ENCODE assay signal across 26 cellular contexts in the genomic region with DNA sequence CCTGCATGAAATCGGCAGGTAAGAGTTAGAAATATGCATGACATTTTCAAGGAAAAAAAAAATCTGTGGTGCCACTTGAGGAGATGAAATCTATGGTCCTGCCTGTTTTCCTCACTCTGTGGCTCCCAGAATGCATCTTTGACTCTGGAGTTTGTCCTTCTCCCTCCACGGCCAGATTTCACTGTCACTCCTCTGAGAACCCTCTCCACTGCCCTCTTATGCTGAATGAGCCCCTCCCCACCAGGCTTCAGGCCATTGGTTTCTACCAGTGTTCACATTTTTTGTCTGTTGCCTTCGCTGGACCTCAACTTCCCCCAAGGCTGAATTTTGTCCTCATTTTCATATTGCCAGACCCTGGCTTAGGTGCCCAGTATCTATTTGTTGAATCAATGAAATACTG.
"Had no signal": no experiment of that assay in that cellular context is flagged by ENCODE, and none has a peak within 500 bp of the region (broad histone marks: within the 10 kb centered on the region; RNA-seq: fewer than 3 reads in every experiment).

No MANE protein-coding gene starts in this region.

- H3K27ac Mint-ChIP-seq: mesothelial cell of epicardium; natural killer cell; stimulated activated naive B cell treated with anti-CD40 and anti-IgM and Interleukin-4, amounts not matched to agents 10 μg/mL and 1 μg/mL and 100 μg/mL, for 72 hours had no signal

- ATAC-seq: natural killer cell; pancreas; right cardiac atrium; sciatic nerve; stimulated activated naive B cell treated with anti-CD40 and anti-IgM and Interleukin-4, amounts not matched to agents 10 μg/mL and 1 μg/mL and 100 μg/mL, for 72 hours; stimulated activated naive CD8-positive, alpha-beta T cell treated with anti-CD3 and anti-CD28 coated beads, Interleukin-15, Interleukin-2, amounts not matched to agents 100 U/mL and 50 U/mL, for 24 hours; upper lobe of right lung had no signal

- H3K9me3 Mint-ChIP-seq: mesothelial cell of epicardium; naive B cell; natural killer cell; stimulated activated naive B cell treated with anti-CD40 and anti-IgM and Interleukin-4, amounts not matched to agents 10 μg/mL and 1 μg/mL and 100 μg/mL, for 72 hours had no signal

- H3K9me3 ChIP-seq: left ventricle myocardium inferior, pancreas, prostate gland, suprapubic skin, thoracic aorta, tibial artery, upper lobe of right lung had no signal

- FAIRE-seq: kidney, pancreas, urothelium cell line had no signal

- H3K27me3 ChIP-seq: pancreas, suprapubic skin, tibial artery, upper lobe of right lung had no signal

- H3K36me3 ChIP-seq: left ventricle myocardium inferior, pancreas, prostate gland, suprapubic skin, thoracic aorta, tibial artery, upper lobe of right lung had no signal

- H3K4me3 ChIP-seq: left ventricle myocardium inferior, lung, pancreas, prostate gland, skin epidermis, suprapubic skin, thoracic aorta, tibial artery, upper lobe of right lung had no signal

- H3K4me3 Mint-ChIP-seq: mesothelial cell of epicardium; naive B cell; natural killer cell; stimulated activated naive B cell treated with anti-CD40 and anti-IgM and Interleukin-4, amounts not matched to agents 10 μg/mL and 1 μg/mL and 100 μg/mL, for 72 hours had no signal

- H3K4me1 ChIP-seq: left ventricle myocardium inferior, pancreas, prostate gland, suprapubic skin, upper lobe of right lung had no signal

- DNase-seq: hippocampal formation; kidney; left ventricle myocardium inferior; mesendoderm; naive B cell; natural killer cell; nucleus accumbens; pancreas; retina; right cardiac atrium; stimulated activated CD4-positive, alpha-beta T cell treated with anti-CD3 and anti-CD28 coated beads, Interleukin-12 subunit alpha, Interleukin-12 subunit beta, amount 100 ng/mL, for 4 hours; stimulated activated CD4-positive, alpha-beta T cell treated with anti-CD3 and anti-CD28 coated beads, Interleukin-15, amount 100 ng/mL, for 24 hours; stimulated activated CD4-positive, alpha-beta T cell treated with anti-CD3 and anti-CD28 coated beads, Interleukin-2, amount 100 ng/mL, for 24 hours; stimulated activated CD4-positive, alpha-beta T cell treated with anti-CD3 and anti-CD28 coated beads, Interleukin-4, amount 100 ng/mL, for 1 hour; stimulated activated naive B cell treated with anti-CD40 and anti-IgM and Interleukin-4, amounts not matched to agents 10 μg/mL and 1 μg/mL and 100 μg/mL, for 72 hours; stimulated activated naive CD8-positive, alpha-beta T cell treated with anti-CD3 and anti-CD28 coated beads, Interleukin-15, Interleukin-2, amounts not matched to agents 100 U/mL and 50 U/mL, for 24 hours; tibial artery; upper lobe of right lung had no signal

- H3K36me3 Mint-ChIP-seq: mesothelial cell of epicardium; naive B cell; natural killer cell; stimulated activated naive B cell treated with anti-CD40 and anti-IgM and Interleukin-4, amounts not matched to agents 10 μg/mL and 1 μg/mL and 100 μg/mL, for 72 hours had no signal

- H3K27ac ChIP-seq: left ventricle myocardium inferior, pancreas, prostate gland, skin epidermis, suprapubic skin, thoracic aorta, tibial artery, upper lobe of right lung had no signal

- H3K27me3 Mint-ChIP-seq: naive B cell; stimulated activated naive B cell treated with anti-CD40 and anti-IgM and Interleukin-4, amounts not matched to agents 10 μg/mL and 1 μg/mL and 100 μg/mL, for 72 hours had no signal
